In genomic region chr1:24963099-24963872, GRCh38 we compare ENCODE assay signal across 10 cellular contexts. TPM values are rescaled to one million over a fixed set of nuclear protein-coding genes. Genes with fewer than 3 reads are reported as not detected.
A peak's percentile ranks its signal among the peaks of the same experiment; 100 is the strongest.
DNase-seq lines count a peak whose midpoint lies in the region; ATAC-seq and TF ChIP-seq lines count a peak whose summit lies in the region.
"Had no signal": no experiment of that assay in that cellular context is flagged by ENCODE, and none has a peak within 500 bp of the region (broad histone marks: within the 10 kb centered on the region; RNA-seq: fewer than 3 reads in every experiment).

No MANE protein-coding gene starts in this region.

- H3K27ac Mint-ChIP-seq in IgD-negative memory B cell (peak overlapping the region in 2 of 3 donors; percentile 98 to 100), neural crest cell (ENCODE audit: unreplicated experiment) (peak overlapping the region; percentile 19), CD14-positive monocyte (peak overlapping the region in 3 of 7 donors; percentile 14 to 73 (median 33))
- peak overlapping the region; percentile 99 for H3K27ac Mint-ChIP-seq in activated T-helper 1 cell treated with anti-CD3 and anti-CD28 coated beads, Interleukin-12 subunit alpha, Interleukin-12 subunit beta, Interleukin-2, Interleukin-4 antibody, amounts not matched to agents 30 ng/mL and 10 ng/mL and 1 ng/mL, durations not matched to agents 14 hours and 24 hours and 36 hours

- ATAC-seq in GM18870 (IDR thresholded peaks at IDR 0.05; ENCODE audit: unreplicated experiment) = no peak

- intact Hi-C loops in activated T-helper 1 cell treated with anti-CD3 and anti-CD28 coated beads, Interleukin-12 subunit alpha, Interleukin-12 subunit beta, Interleukin-2, Interleukin-4 antibody, amounts not matched to agents 30 ng/mL and 10 ng/mL and 1 ng/mL, durations not matched to agents 14 hours and 24 hours and 36 hours (cut with micrococcal nuclease) = loop anchor here (1.0 kb wide), 3 partner anchors 33 to 138 kb away; partner anchors contain the start of gene RUNX3
- intact Hi-C loops in CD14-positive monocyte (cut with micrococcal nuclease) = no loop called here

- H3K36me3 Mint-ChIP-seq in IgD-negative memory B cell (no peaks in the 10 kb centered on the region), neural crest cell (ENCODE audit: low read depth) (no peaks in the 10 kb centered on the region), CD14-positive monocyte (peaks cover 2% of the 10 kb centered on the region in 2 donors)
- peaks cover 51% of the 10 kb centered on the region for H3K36me3 Mint-ChIP-seq in activated T-helper 1 cell treated with anti-CD3 and anti-CD28 coated beads, Interleukin-12 subunit alpha, Interleukin-12 subunit beta, Interleukin-2, Interleukin-4 antibody, amounts not matched to agents 30 ng/mL and 10 ng/mL and 1 ng/mL, durations not matched to agents 14 hours and 24 hours and 36 hours (ENCODE audit: low read depth)

- H3K27me3 Mint-ChIP-seq in IgD-negative memory B cell = no peaks in the 10 kb centered on the region
- H3K27me3 Mint-ChIP-seq in activated T-helper 1 cell treated with anti-CD3 and anti-CD28 coated beads, Interleukin-12 subunit alpha, Interleukin-12 subunit beta, Interleukin-2, Interleukin-4 antibody, amounts not matched to agents 30 ng/mL and 10 ng/mL and 1 ng/mL, durations not matched to agents 14 hours and 24 hours and 36 hours (ENCODE audit: insufficient read depth) = no peaks in the 10 kb centered on the region
- H3K27me3 Mint-ChIP-seq in neural crest cell (ENCODE audit: low read depth) = no peaks in the 10 kb centered on the region
- peaks cover 4 to 15% (median 7%) of the 10 kb centered on the region in 3 donors for H3K27me3 Mint-ChIP-seq in CD14-positive monocyte (ENCODE audit: low read depth in 3 of 3)

- H3K9me3 Mint-ChIP-seq in IgD-negative memory B cell (no peaks in the 10 kb centered on the region), neural crest cell (no peaks in the 10 kb centered on the region), CD14-positive monocyte (peaks cover 0 to 4% (median 0%) of the 10 kb centered on the region in 7 donors)
- H3K9me3 Mint-ChIP-seq in activated T-helper 1 cell treated with anti-CD3 and anti-CD28 coated beads, Interleukin-12 subunit alpha, Interleukin-12 subunit beta, Interleukin-2, Interleukin-4 antibody, amounts not matched to agents 30 ng/mL and 10 ng/mL and 1 ng/mL, durations not matched to agents 14 hours and 24 hours and 36 hours = no peaks in the 10 kb centered on the region

- peak; percentile 48 for DNase-seq in activated T-helper 1 cell treated with anti-CD3 and anti-CD28 coated beads, Interleukin-12 subunit alpha, Interleukin-12 subunit beta, Interleukin-2, Interleukin-4 antibody, amounts not matched to agents 30 ng/mL and 10 ng/mL and 1 ng/mL, durations not matched to agents 14 hours and 24 hours and 36 hours (ENCODE audit: low spot score)
- DNase-seq in neural crest cell (ENCODE audit: low read depth, low spot score) (no peak), CD14-positive monocyte (ENCODE audit: low spot score) (no peak), OCI-M2 (lab: John Stamatoyannopoulos, UW; ENCODE audit: unreplicated experiment) (no peak)
- DNase-seq: amygdala, SK-N-SH had no signal

- TF ChIP-seq CTCF in GM12874 (IDR thresholded peaks at IDR 0.05; ENCODE audit: insufficient read depth, low read depth, low read length) (peak; percentile 42), neural crest cell (conservative IDR thresholded peaks at IDR 0.05) (no peak), CD14-positive monocyte (IDR thresholded peaks at IDR 0.05) (no peak)

- H3K4me3 Mint-ChIP-seq in IgD-negative memory B cell (peak overlapping the region; percentile 22 to 96 (median 89)), neural crest cell (no peak overlapping the region), CD14-positive monocyte (no peak overlapping the region)
- H3K4me3 Mint-ChIP-seq in activated T-helper 1 cell treated with anti-CD3 and anti-CD28 coated beads, Interleukin-12 subunit alpha, Interleukin-12 subunit beta, Interleukin-2, Interleukin-4 antibody, amounts not matched to agents 30 ng/mL and 10 ng/mL and 1 ng/mL, durations not matched to agents 14 hours and 24 hours and 36 hours = peak overlapping the region; percentile 93

- H3K4me1 Mint-ChIP-seq in IgD-negative memory B cell (peaks cover 32 to 41% (median 40%) of the 10 kb centered on the region in 3 donors), neural crest cell (peaks cover 15% of the 10 kb centered on the region), CD14-positive monocyte (peaks cover 35% of the 10 kb centered on the region)
- H3K4me1 Mint-ChIP-seq in activated T-helper 1 cell treated with anti-CD3 and anti-CD28 coated beads, Interleukin-12 subunit alpha, Interleukin-12 subunit beta, Interleukin-2, Interleukin-4 antibody, amounts not matched to agents 30 ng/mL and 10 ng/mL and 1 ng/mL, durations not matched to agents 14 hours and 24 hours and 36 hours (ENCODE audit: low read depth) = peaks cover 81% of the 10 kb centered on the region

RNA-seq across cellular contexts. Expression of gene RUNX3, which starts 33.2 kb away (rescaled TPM):
- polyA plus RNA-seq in IgD-negative memory B cell = 30.1 TPM
- total RNA-seq in activated T-helper 1 cell treated with anti-CD3 and anti-CD28 coated beads, Interleukin-12 subunit alpha, Interleukin-12 subunit beta, Interleukin-2, Interleukin-4 antibody, amounts not matched to agents 30 ng/mL and 10 ng/mL and 1 ng/mL, durations not matched to agents 14 hours and 24 hours and 36 hours = 133 and 140 TPM in 2 replicates
- total RNA-seq in neural crest cell = 0.16 TPM in 1 of 2 replicates, not detected in the other
- polyA plus RNA-seq in CD14-positive monocyte = 1 to 10 TPM; 4.4 to 6.7 TPM
- total RNA-seq: fibroblast of villous mesenchyme had no signal
- polyA plus RNA-seq: SK-N-SH had no signal

Comparison
In these comparisons a context has a peak if more than half of its experiments do, and no peak if none do; other contexts are left out.
1. H3K4me3 Mint-ChIP-seq: peak in IgD-negative memory B cell (4 of 4) and activated T-helper 1 cell treated with anti-CD3 and anti-CD28 coated beads, Interleukin-12 subunit alpha, Interleukin-12 subunit beta, Interleukin-2, Interleukin-4 antibody, amounts not matched to agents 30 ng/mL and 10 ng/mL and 1 ng/mL, durations not matched to agents 14 hours and 24 hours and 36 hours (single experiment); none in neural crest cell (single experiment) and CD14-positive monocyte (0 of 2).
2. RNA of gene RUNX3, which starts 33.2 kb away (total RNA-seq): 133 to 140 TPM in activated T-helper 1 cell treated with anti-CD3 and anti-CD28 coated beads, Interleukin-12 subunit alpha, Interleukin-12 subunit beta, Interleukin-2, Interleukin-4 antibody, amounts not matched to agents 30 ng/mL and 10 ng/mL and 1 ng/mL, durations not matched to agents 14 hours and 24 hours and 36 hours; 0.16 TPM in neural crest cell; every median in the first group is over 100 times any median in the second.